In genomic region chr11:36577373-36577772, GRCh38 we compare ENCODE assay signal across 19 cellular contexts. TPM values are rescaled to one million over a fixed set of nuclear protein-coding genes. Genes with fewer than 3 reads are reported as not detected.
DNase-seq lines count a peak whose midpoint lies in the region; ATAC-seq and TF ChIP-seq lines count a peak whose summit lies in the region.
"Had no signal": no experiment of that assay in that cellular context is flagged by ENCODE, and none has a peak within 500 bp of the region (broad histone marks: within the 10 kb centered on the region; RNA-seq: fewer than 3 reads in every experiment).

No MANE protein-coding gene starts in this region.

- peak overlapping the region; percentile 61 for H3K27ac Mint-ChIP-seq in osteocyte (ENCODE audit: unreplicated experiment)
- H3K27ac Mint-ChIP-seq: CD4-positive, CD25-positive, alpha-beta regulatory T cell had no signal

- no peaks in the 10 kb centered on the region for H3K27me3 ChIP-seq in OCI-LY1 (ENCODE audit: insufficient read depth, low read length)
- no peaks in the 10 kb centered on the region for H3K27me3 ChIP-seq in esophagus muscularis mucosa

- H3K36me3 ChIP-seq in OCI-LY1 (ENCODE audit: insufficient read depth, low read length) (no peaks in the 10 kb centered on the region; the same call in 1 of the 2 replicates), esophagus muscularis mucosa (peaks cover 0 to 14% (median 3%) of the 10 kb centered on the region in 4 donors)

- H3K4me1 ChIP-seq in OCI-LY1 (ENCODE audit: insufficient read depth, low read length, severe bottlenecking) (peaks cover 52% of the 10 kb centered on the region), esophagus muscularis mucosa (peaks cover 0 to 15% (median 11%) of the 10 kb centered on the region in 4 donors)

- H3K9me3 ChIP-seq in OCI-LY1 (ENCODE audit: low read length) (peaks cover 11% of the 10 kb centered on the region), esophagus muscularis mucosa (no peaks in the 10 kb centered on the region)

- intact Hi-C loops in esophagus muscularis mucosa (cut with DNase I): no loop called here

- no peak overlapping the region for H3K27ac ChIP-seq in OCI-LY1 (ENCODE audit: low read depth, low read length, poor library complexity, severe bottlenecking)
- peak overlapping the region in 3 of 4 donors; percentile 2 to 42 (median 7) for H3K27ac ChIP-seq in esophagus muscularis mucosa (replicated peaks in 1 of 4)
- H3K27ac ChIP-seq: GM23248 had no signal

- H2AFZ ChIP-seq in OCI-LY1 (ENCODE audit: low read length): no peak overlapping the region
- H2AFZ ChIP-seq: GM23248 had no signal

- H3F3A ChIP-seq in OCI-LY1 (ENCODE audit: insufficient read depth, low read length): no peaks in the 10 kb centered on the region

- H3K9me2 ChIP-seq in OCI-LY1 (ENCODE audit: low read depth, low read length): no peaks in the 10 kb centered on the region

- H3K4me2 ChIP-seq in OCI-LY1 (ENCODE audit: low read length): peak overlapping the region; percentile 26; the same call in 1 of the 2 replicates

- H3K36me3 Mint-ChIP-seq in osteocyte (ENCODE audit: unreplicated experiment): no peaks in the 10 kb centered on the region
- H3K36me3 Mint-ChIP-seq: CD4-positive, CD25-positive, alpha-beta regulatory T cell had no signal

- H4K20me1 ChIP-seq in OCI-LY1 (ENCODE audit: insufficient read depth, low read length): no peaks in the 10 kb centered on the region

- H3K9ac ChIP-seq in OCI-LY1 (ENCODE audit: low read length): no peak overlapping the region
- H3K9ac ChIP-seq: GM23248 had no signal

- H3K4me3 ChIP-seq in OCI-LY1 (ENCODE audit: low read depth, low read length, poor library complexity, severe bottlenecking): no peak overlapping the region
- H3K4me3 ChIP-seq in esophagus muscularis mucosa: no peak overlapping the region
- H3K4me3 ChIP-seq: GM23248 had no signal

- H3K9me3 Mint-ChIP-seq in osteocyte (ENCODE audit: unreplicated experiment): peaks cover 5% of the 10 kb centered on the region

- ATAC-seq in stimulated activated naive CD8-positive, alpha-beta T cell treated with anti-CD3 and anti-CD28 coated beads, Interleukin-15, Interleukin-2, amounts not matched to agents 100 U/mL and 50 U/mL, for 24 hours: no peak
- ATAC-seq in GM21381 (IDR thresholded peaks at IDR 0.05; ENCODE audit: unreplicated experiment): no peak

- WGBS in esophagus muscularis mucosa: 63% methylated on average over 2 of the region's 2 CpGs

- H3K4me1 Mint-ChIP-seq in osteocyte (ENCODE audit: unreplicated experiment): peaks cover 12% of the 10 kb centered on the region
- H3K4me1 Mint-ChIP-seq: CD4-positive, CD25-positive, alpha-beta regulatory T cell had no signal

- DNase-seq in esophagus muscularis mucosa (ENCODE audit: extremely low spot score): no peak
- DNase-seq in osteocyte (ENCODE audit: extremely low spot score, unreplicated experiment): no peak
- no peak for DNase-seq in GF-D8 (lab: John Stamatoyannopoulos, UW)
- DNase-seq in stimulated activated naive CD8-positive, alpha-beta T cell treated with anti-CD3 and anti-CD28 coated beads, Interleukin-15, Interleukin-2, amounts not matched to agents 100 U/mL and 50 U/mL, for 24 hours: no peak
- no peak for DNase-seq in NCI-H1694 treated with DMSO at 0.1 percent for 48 hours (lab: John Stamatoyannopoulos, UW)
- DNase-seq: ACHN; AML-193; Caco-2; CD4-positive, CD25-positive, alpha-beta regulatory T cell; DMS53; NCI-H1105 treated with DMSO at 0.1 percent for 48 hours; NCI-H187 treated with DMSO at 0.1 percent for 48 hours; NCI-H446; NK-92 treated with Interleukin-12 subunit alpha and Interleukin-12 subunit beta, amount 100 ng/mL, for 24 hours; OCI-M1; RPMI8226 had no signal

- H3K4me3 Mint-ChIP-seq in osteocyte (ENCODE audit: unreplicated experiment): no peak overlapping the region
- H3K4me3 Mint-ChIP-seq: CD4-positive, CD25-positive, alpha-beta regulatory T cell had no signal

- TF ChIP-seq CTCF in OCI-LY1 (IDR thresholded peaks at IDR 0.05; ENCODE audit: low read length) (no peak), esophagus muscularis mucosa (IDR thresholded peaks at IDR 0.05) (no peak), osteocyte (IDR thresholded peaks at IDR 0.05) (no peak)

- no peak for TF ChIP-seq POLR2A in esophagus muscularis mucosa (IDR thresholded peaks at IDR 0.05; ENCODE audit: low read depth)

- no peak for TF ChIP-seq EP300 in esophagus muscularis mucosa (IDR thresholded peaks at IDR 0.05)

- H3K27me3 Mint-ChIP-seq in osteocyte (ENCODE audit: unreplicated experiment): peaks cover 4% of the 10 kb centered on the region

- no peaks in the 10 kb centered on the region for H3K79me2 ChIP-seq in OCI-LY1 (ENCODE audit: insufficient read depth, low read length)

RNA-seq across cellular contexts. Expression of gene RAG1, which starts 9.6 kb away (rescaled TPM):
- under 1 TPM; 0.33 to 0.80 (median 0.56) TPM for total RNA-seq in esophagus muscularis mucosa
- total RNA-seq in osteocyte: 0.46 and 0.55 TPM in 2 replicates

RNA-seq across cellular contexts. Expression of gene IFTAP, which starts 16.9 kb away (rescaled TPM):
- total RNA-seq in esophagus muscularis mucosa (10 to 100 TPM; 23.3 to 46.5 (median 26.1) TPM), osteocyte (22.4 and 22.5 TPM in 2 replicates)
- total RNA-seq: CD4-positive, CD25-positive, alpha-beta regulatory T cell had no signal

RNA-seq across cellular contexts. Expression of gene RAG2, which starts 20.7 kb away (rescaled TPM):
- total RNA-seq in esophagus muscularis mucosa (not detected), osteocyte (not detected in 2 replicates)
- total RNA-seq: Caco-2; CD4-positive, CD25-positive, alpha-beta regulatory T cell; GM23248 had no signal
